In the genomic region with DNA sequence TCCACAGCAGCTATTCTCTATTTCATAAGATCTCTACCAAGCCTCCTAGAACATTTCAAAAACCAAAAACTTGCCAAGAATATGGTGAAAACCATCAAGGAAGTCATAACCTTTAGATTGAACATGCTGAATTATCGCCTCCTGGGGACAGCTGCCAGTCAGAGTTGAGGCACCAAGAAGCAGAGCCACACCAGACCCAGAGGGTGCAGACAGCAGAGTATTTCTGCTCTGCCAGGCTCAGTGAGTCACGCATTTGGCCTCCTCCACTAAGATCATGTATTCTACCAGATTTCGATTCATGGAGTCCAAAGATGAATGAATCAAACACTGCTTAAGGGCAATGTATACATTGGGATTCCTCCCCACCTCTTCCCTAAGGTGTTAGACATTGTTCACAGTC, we compare ENCODE assay signal across 8 cellular contexts. TPM values are rescaled to one million over a fixed set of nuclear protein-coding genes. Genes with fewer than 3 reads are reported as not detected.
DNase-seq lines count a peak whose midpoint lies in the region; ATAC-seq and TF ChIP-seq lines count a peak whose summit lies in the region.

No MANE protein-coding gene starts in this region.

- DNase-seq in Caco-2 (no peak), PC-3 (peak; percentile 86), fibroblast of lung (ENCODE audit: low read depth in 2 of 2) (peak in 1 of 2 donors; percentile 69), trophoblast cell (no peak), NCI-H2171 (lab: John Stamatoyannopoulos, UW) (no peak), HuH-7 (ENCODE audit: low spot score) (no peak)
- no peak for DNase-seq in activated naive CD4-positive, alpha-beta T cell treated with anti-CD3 and anti-CD28 coated beads, Interleukin-2, amount 50 U/mL, for 72 hours (ENCODE audit: low spot score in 2 of 2)

- peak overlapping the region; percentile 86 for H3K4me3 Mint-ChIP-seq in Caco-2 (ENCODE audit: unreplicated experiment)

- ATAC-seq in PC-3 = peak; percentile 37
- no peak for ATAC-seq in activated naive CD4-positive, alpha-beta T cell treated with anti-CD3 and anti-CD28 coated beads, Interleukin-2, amount 50 U/mL, for 72 hours
- ATAC-seq in HG03432 (IDR thresholded peaks at IDR 0.05; ENCODE audit: unreplicated experiment) = no peak

- no peak overlapping the region for H4K91ac ChIP-seq in trophoblast cell (ENCODE audit: low read depth, low read length)

- H3K79me1 ChIP-seq in trophoblast cell (ENCODE audit: low read length) = peaks cover 15% of the 10 kb centered on the region

- no peaks in the 10 kb centered on the region for H3K9me2 ChIP-seq in PC-3 (replicated peaks; ENCODE audit: low read length)

- H3K27ac Mint-ChIP-seq in Caco-2 (ENCODE audit: unreplicated experiment) = no peak overlapping the region
- H3K27ac Mint-ChIP-seq in activated naive CD4-positive, alpha-beta T cell treated with anti-CD3 and anti-CD28 coated beads, Interleukin-2, amount 50 U/mL, for 72 hours = no peak overlapping the region

- no peak overlapping the region for H3K23ac ChIP-seq in trophoblast cell (ENCODE audit: low read length)

- CTCF ChIA-PET in Caco-2 (lab: Charles Lee) (interaction anchor here (0.7 to 1.6 kb wide), 2 partner anchors 60 to 218 kb away, joined by 3 to 4 read pairs; no protein-coding TSS in a partner anchor), PC-3 (lab: Charles Lee) (no interaction called here)

- POLR2A ChIA-PET in Caco-2 (lab: Charles Lee) = no interaction called here
- POLR2A ChIA-PET in PC-3 (lab: Charles Lee; ENCODE audit: unreplicated experiment) = interaction anchor here (0.7 kb wide), 1 partner anchor 303 kb away, joined by 5 read pairs; no protein-coding TSS in a partner anchor

- peak overlapping the region; percentile 64 for H3K4ac ChIP-seq in trophoblast cell (ENCODE audit: low read depth, low read length)

- H2AFZ ChIP-seq in PC-3 (ENCODE audit: low read length) (no peak overlapping the region), fibroblast of lung (ENCODE audit: low read length) (no peak overlapping the region), trophoblast cell (ENCODE audit: insufficient read depth, low read length, poor library complexity) (no peak overlapping the region)

- H3K27me3 ChIP-seq in Caco-2 (replicated peaks; ENCODE audit: control insufficient read depth, insufficient read depth, low read length) (no peaks in the 10 kb centered on the region), PC-3 (ENCODE audit: low read length) (no peaks in the 10 kb centered on the region), fibroblast of lung (ENCODE audit: control insufficient read depth, insufficient read depth, low read length) (no peaks in the 10 kb centered on the region), trophoblast cell (ENCODE audit: insufficient read depth, low read length) (no peaks in the 10 kb centered on the region)

- no peak overlapping the region for H2BK12ac ChIP-seq in trophoblast cell (ENCODE audit: low read length)

- 0 out of 2 replicates have a peak overlapping the region, but pooled peaks have one; percentile 0 for H3K27ac ChIP-seq in PC-3 (ENCODE audit: low read length)
- peak overlapping the region; percentile 80 for H3K27ac ChIP-seq in fibroblast of lung (ENCODE audit: insufficient read depth, low read length)
- H3K27ac ChIP-seq in trophoblast cell (ENCODE audit: low read depth, low read length) = no peak overlapping the region

- peaks cover 11% of the 10 kb centered on the region for H3K4me1 Mint-ChIP-seq in Caco-2 (ENCODE audit: low read depth, unreplicated experiment)

- H3K9me3 Mint-ChIP-seq in Caco-2 (ENCODE audit: unreplicated experiment) = no peaks in the 10 kb centered on the region
- no peaks in the 10 kb centered on the region for H3K9me3 Mint-ChIP-seq in activated naive CD4-positive, alpha-beta T cell treated with anti-CD3 and anti-CD28 coated beads, Interleukin-2, amount 50 U/mL, for 72 hours

- no peak overlapping the region for H2BK5ac ChIP-seq in trophoblast cell (ENCODE audit: low read depth, low read length, poor library complexity)

- H4K20me1 ChIP-seq in PC-3 (ENCODE audit: low read length) (no peaks in the 10 kb centered on the region), fibroblast of lung (ENCODE audit: control insufficient read depth, extremely low read depth, insufficient read depth, low read length) (no peaks in the 10 kb centered on the region)

- H3K9me3 ChIP-seq in Caco-2 (no peaks in the 10 kb centered on the region), PC-3 (ENCODE audit: low read length) (no peaks in the 10 kb centered on the region), fibroblast of lung (ENCODE audit: control insufficient read depth, insufficient read depth, low read depth, low read length) (no peaks in the 10 kb centered on the region), trophoblast cell (ENCODE audit: insufficient read depth, low read depth, low read length) (peaks cover 1% of the 10 kb centered on the region)

- H3K4me3 ChIP-seq in Caco-2 (ENCODE audit: low read depth, low read length) (no peak overlapping the region), PC-3 (ENCODE audit: low read length) (peak overlapping the region; percentile 78), fibroblast of lung (replicated peaks in 1 of 4; ENCODE audit: control extremely low read depth in 1 of 4, insufficient read depth in 1 of 4, low read depth in 3 of 4, low read length in 4 of 4) (peak overlapping the region; percentile 73 to 87 (median 78)), trophoblast cell (ENCODE audit: low read depth, low read length) (peak overlapping the region; percentile 34)

- no peak overlapping the region for H3K14ac ChIP-seq in trophoblast cell (ENCODE audit: low read length)

- BruUV-seq in Caco-2 (replicated peaks; lab: Mats Ljungman, UMichigan) = no TSS peak
- no TSS peak for BruUV-seq in PC-3 (replicated peaks; lab: Mats Ljungman, UMichigan)

- no peak overlapping the region for H4K12ac ChIP-seq in trophoblast cell (ENCODE audit: low read depth, low read length)

- H3K18ac ChIP-seq in trophoblast cell (ENCODE audit: low read length) = no peak overlapping the region

- H3K27me3 Mint-ChIP-seq in Caco-2 (ENCODE audit: insufficient read depth, unreplicated experiment) = no peaks in the 10 kb centered on the region

- H3K36me3 ChIP-seq in Caco-2 (ENCODE audit: control insufficient read depth, insufficient read depth, low read length) (no peaks in the 10 kb centered on the region), PC-3 (ENCODE audit: low read depth, low read length) (peaks cover 4% of the 10 kb centered on the region; the same call in 1 of the 2 replicates), fibroblast of lung (ENCODE audit: control insufficient read depth, insufficient read depth, low read length) (peaks cover 16% of the 10 kb centered on the region), trophoblast cell (ENCODE audit: control insufficient read depth in 1 of 2, insufficient read depth in 2 of 2, low read length in 2 of 2) (peaks cover 21 to 32% of the 10 kb centered on the region in 2 experiments)

- H2BK120ac ChIP-seq in trophoblast cell (ENCODE audit: insufficient read depth, low read length, poor library complexity) = no peak overlapping the region

- H3K79me2 ChIP-seq in PC-3 (ENCODE audit: low read length) (peaks cover 10% of the 10 kb centered on the region), fibroblast of lung (ENCODE audit: control insufficient read depth, insufficient read depth, low read length) (peaks cover 72% of the 10 kb centered on the region), trophoblast cell (ENCODE audit: control insufficient read depth, insufficient read depth, low read length, poor library complexity) (peaks cover 19% of the 10 kb centered on the region)

- H4K8ac ChIP-seq in trophoblast cell (ENCODE audit: low read depth, low read length) = no peak overlapping the region

- TF ChIP-seq CTCF in Caco-2 (IDR thresholded peaks at IDR 0.05; ENCODE audit: insufficient read depth in 1 of 2, low read depth in 1 of 2, low read length in 1 of 2, severe bottlenecking in 1 of 2, unreplicated experiment in 1 of 2) (no peak), PC-3 (conservative IDR thresholded peaks at IDR 0.05; ENCODE audit: low read depth, low read length) (0 out of 2 replicates have a peak, but pooled peaks have one; percentile 18), fibroblast of lung (conservative IDR thresholded peaks at IDR 0.05 in 1 of 2, IDR thresholded peaks at IDR 0.05 in 1 of 2; ENCODE audit: low read depth in 1 of 2, low read length in 2 of 2) (no peak)

- no peaks in the 10 kb centered on the region for H3F3A ChIP-seq in PC-3 (ENCODE audit: low read length, unreplicated experiment)

- H3K4me1 ChIP-seq in Caco-2 = peaks cover 16% of the 10 kb centered on the region
- peaks cover 54% of the 10 kb centered on the region for H3K4me1 ChIP-seq in PC-3 (ENCODE audit: insufficient read depth, low read length)
- H3K4me1 ChIP-seq in fibroblast of lung (ENCODE audit: control insufficient read depth, extremely low read depth, insufficient read depth, low read length) = peaks cover 14% of the 10 kb centered on the region
- peaks cover 15% of the 10 kb centered on the region in 2 experiments for H3K4me1 ChIP-seq in trophoblast cell (ENCODE audit: control insufficient read depth in 1 of 2, insufficient read depth in 2 of 2, low read length in 2 of 2)

- H3K9ac ChIP-seq in PC-3 (ENCODE audit: low read length) = no peak overlapping the region
- peak overlapping the region; percentile 9 for H3K9ac ChIP-seq in fibroblast of lung (ENCODE audit: insufficient read depth, low read length)
- H3K9ac ChIP-seq in trophoblast cell (ENCODE audit: low read length) = no peak overlapping the region

- H3K4me2 ChIP-seq in PC-3 (ENCODE audit: low read length) = peak overlapping the region; percentile 78
- peak overlapping the region; percentile 92 for H3K4me2 ChIP-seq in fibroblast of lung (ENCODE audit: extremely low read depth, insufficient read depth, low read length)
- H3K4me2 ChIP-seq in trophoblast cell (ENCODE audit: low read length) = peak overlapping the region; percentile 59

- intact Hi-C loops in Caco-2 (cut with micrococcal nuclease; ENCODE audit: unreplicated experiment) = no loop called here
- intact Hi-C loops in PC-3 (cut with micrococcal nuclease) = loop anchor here (10.0 kb wide), 1 partner anchor 505 kb away; no protein-coding TSS in a partner anchor

- WGBS in trophoblast cell (ENCODE audit: extremely low coverage, insufficient coverage, insufficient read length) = no CpG with 5 or more reads among the region's 3 CpGs

- peaks cover 39% of the 10 kb centered on the region for H3K36me3 Mint-ChIP-seq in Caco-2 (ENCODE audit: insufficient read depth, unreplicated experiment)
- H3K36me3 Mint-ChIP-seq in activated naive CD4-positive, alpha-beta T cell treated with anti-CD3 and anti-CD28 coated beads, Interleukin-2, amount 50 U/mL, for 72 hours = peaks cover 0 to 6% of the 10 kb centered on the region in 2 donors

- H2AK5ac ChIP-seq in trophoblast cell (ENCODE audit: low read length) = no peak overlapping the region

RNA-seq across cellular contexts. Expression of gene F3, which starts 2.1 kb away (rescaled TPM):
- 21.7 and 28.5 TPM in 2 replicates for total RNA-seq in Caco-2 (2022)
- total RNA-seq in PC-3 (2014; rRNA removed) = 8.0 and 8.5 TPM in 2 replicates
- total RNA-seq in fibroblast of lung = 50.8 and 234 TPM in 2 replicates
- polyA plus RNA-seq in fibroblast of lung = 269 and 400 TPM in 2 replicates
- polyA plus RNA-seq in fibroblast of lung (2012) = 178 and 273 TPM in 2 replicates
- 417 and 423 TPM in 2 replicates for polyA minus RNA-seq in fibroblast of lung (ENCODE audit: low replicate concordance)
- 43.0 and 43.9 TPM in 2 replicates for polyA plus RNA-seq in trophoblast cell (2013)
- under 1 TPM in 1 of 2 donors, not detected in 1; 0.18 TPM for total RNA-seq in activated naive CD4-positive, alpha-beta T cell treated with anti-CD3 and anti-CD28 coated beads, Interleukin-2, amount 50 U/mL, for 72 hours
